ENCODE assay signal across 1 cellular context in the genomic region with DNA sequence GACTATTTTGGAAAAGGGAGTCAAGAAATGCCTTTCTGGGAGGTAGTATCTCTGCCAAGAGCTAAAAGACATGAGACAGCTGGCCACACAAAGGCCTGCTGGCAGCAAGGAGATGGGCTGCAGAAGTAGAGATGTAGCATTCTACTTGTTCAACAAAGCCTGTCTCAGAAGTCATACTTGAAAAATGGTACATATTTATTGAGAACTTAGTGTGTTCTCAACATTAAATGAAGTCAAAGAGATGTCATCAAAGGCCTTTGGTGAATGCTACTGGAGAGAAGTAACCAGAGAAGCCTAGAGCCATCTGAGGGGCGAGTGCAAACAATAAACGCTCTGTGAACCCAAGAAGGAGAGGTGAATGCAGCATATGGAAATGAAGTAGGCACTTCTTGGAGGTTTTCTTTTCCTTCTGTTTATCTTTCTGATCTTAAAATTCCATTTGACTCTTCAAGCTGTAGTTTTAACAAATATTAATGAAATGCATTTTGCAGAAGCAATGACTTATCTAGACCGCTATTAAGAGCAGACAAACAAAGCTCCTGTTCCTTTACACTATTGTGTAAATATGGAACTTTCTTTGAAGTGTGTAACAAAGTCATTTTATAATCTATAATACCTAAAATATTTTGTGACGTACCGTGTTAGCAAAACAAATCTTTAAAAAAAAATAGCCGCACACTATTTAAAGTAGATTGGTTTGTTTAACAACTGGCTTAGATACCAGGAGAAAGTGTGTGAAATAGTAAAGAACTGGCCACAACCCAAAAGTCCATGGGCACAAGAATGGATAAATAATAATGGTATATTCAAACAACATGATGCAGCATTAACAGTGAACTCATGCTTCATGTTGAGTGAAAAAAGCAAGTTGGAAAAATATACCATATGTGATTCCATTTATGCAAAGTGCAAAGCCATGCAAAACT.
TF ChIP-seq lines count a peak whose summit lies in the region.

No MANE protein-coding gene starts in this region.

TF ChIP-seq in HepG2, 621 proteins besides CTCF, POLR2A, EP300 and RAD21 (continued from another document):
- TF ChIP-seq, protein P1, sequence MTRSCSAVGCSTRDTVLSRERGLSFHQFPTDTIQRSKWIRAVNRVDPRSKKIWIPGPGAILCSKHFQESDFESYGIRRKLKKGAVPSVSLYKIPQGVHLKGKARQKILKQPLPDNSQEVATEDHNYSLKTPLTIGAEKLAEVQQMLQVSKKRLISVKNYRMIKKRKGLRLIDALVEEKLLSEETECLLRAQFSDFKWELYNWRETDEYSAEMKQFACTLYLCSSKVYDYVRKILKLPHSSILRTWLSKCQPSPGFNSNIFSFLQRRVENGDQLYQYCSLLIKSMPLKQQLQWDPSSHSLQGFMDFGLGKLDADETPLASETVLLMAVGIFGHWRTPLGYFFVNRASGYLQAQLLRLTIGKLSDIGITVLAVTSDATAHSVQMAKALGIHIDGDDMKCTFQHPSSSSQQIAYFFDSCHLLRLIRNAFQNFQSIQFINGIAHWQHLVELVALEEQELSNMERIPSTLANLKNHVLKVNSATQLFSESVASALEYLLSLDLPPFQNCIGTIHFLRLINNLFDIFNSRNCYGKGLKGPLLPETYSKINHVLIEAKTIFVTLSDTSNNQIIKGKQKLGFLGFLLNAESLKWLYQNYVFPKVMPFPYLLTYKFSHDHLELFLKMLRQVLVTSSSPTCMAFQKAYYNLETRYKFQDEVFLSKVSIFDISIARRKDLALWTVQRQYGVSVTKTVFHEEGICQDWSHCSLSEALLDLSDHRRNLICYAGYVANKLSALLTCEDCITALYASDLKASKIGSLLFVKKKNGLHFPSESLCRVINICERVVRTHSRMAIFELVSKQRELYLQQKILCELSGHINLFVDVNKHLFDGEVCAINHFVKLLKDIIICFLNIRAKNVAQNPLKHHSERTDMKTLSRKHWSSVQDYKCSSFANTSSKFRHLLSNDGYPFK (CRISPR knock-in tag; IDR thresholded peaks at IDR 0.05; ENCODE audit: borderline replicate concordance): no peak
- no peak for TF ChIP-seq CREB1 (IDR thresholded peaks at IDR 0.05)
- no peak for TF ChIP-seq CREB1 (CRISPR knock-in tag; IDR thresholded peaks at IDR 0.05)
- no peak for TF ChIP-seq ZNF318 (CRISPR knock-in tag; IDR thresholded peaks at IDR 0.05)
